1 cellular context compared by ENCODE assay signal in the genomic region with DNA sequence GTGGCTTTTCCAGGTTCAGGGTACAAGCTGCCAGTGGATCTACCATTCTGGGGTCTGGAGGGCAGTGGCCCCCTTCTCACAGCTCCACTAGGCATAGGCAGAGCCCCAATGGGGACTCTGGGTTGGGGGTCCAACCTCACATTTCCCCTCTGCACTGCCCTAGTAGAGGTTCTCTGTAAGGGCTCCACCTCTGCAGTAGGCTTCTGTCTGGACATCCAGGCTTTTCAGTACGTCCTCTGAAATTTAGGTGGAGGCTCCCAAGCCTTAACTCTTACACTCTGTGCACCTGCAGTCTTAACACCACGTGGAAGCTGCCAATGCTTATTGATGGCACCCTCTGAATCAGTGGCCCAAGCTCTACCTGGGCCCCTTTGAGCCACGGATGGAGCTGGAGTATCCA.
TF ChIP-seq lines count a peak whose summit lies in the region.

No MANE protein-coding gene starts in this region.

TF ChIP-seq in HepG2, 621 proteins besides CTCF, POLR2A, EP300 and RAD21:
- peak; percentile 71; the same call in 1 of the 2 replicates for TF ChIP-seq TOPORS (CRISPR knock-in tag; IDR thresholded peaks at IDR 0.05)
- no peak for TF ChIP-seq ZSCAN25 (CRISPR knock-in tag; IDR thresholded peaks at IDR 0.05)
TF ChIP-seq in HepG2: peak in this region for 1.
